Comparison of ENCODE assay signal across 28 cellular contexts in genomic region chr15:77667351-77667750, GRCh38.
"Had no signal": no experiment of that assay in that cellular context is flagged by ENCODE, and none has a peak within 500 bp of the region (broad histone marks: within the 10 kb centered on the region; RNA-seq: fewer than 3 reads in every experiment).

No MANE protein-coding gene starts in this region.

- H3K9me3 ChIP-seq: ascending aorta, body of pancreas, Peyer's patch had no signal

- H3K36me3 ChIP-seq: ascending aorta, Peyer's patch had no signal

- ATAC-seq: activated CD8-positive, alpha-beta T cell treated with anti-CD3 and anti-CD28 coated beads, Interleukin-2, amount 10 ng/mL, durations not matched to agents 7 days and 5 days; body of pancreas; K562; T-helper 17 cell; WTC11 had no signal

- H3K9me3 Mint-ChIP-seq: activated naive CD4-positive, alpha-beta T cell treated with anti-CD3 and anti-CD28 coated beads, Interleukin-2, amount 50 U/mL, for 24 hours; WTC11 had no signal

- H3K27ac Mint-ChIP-seq: activated CD8-positive, alpha-beta T cell treated with anti-CD3 and anti-CD28 coated beads, Interleukin-2, amount 10 ng/mL, durations not matched to agents 7 days and 5 days; activated naive CD4-positive, alpha-beta T cell treated with anti-CD3 and anti-CD28 coated beads, Interleukin-2, amount 50 U/mL, for 24 hours; T-helper 17 cell; WTC11 had no signal

- H3K27me3 ChIP-seq: ascending aorta, body of pancreas, Peyer's patch had no signal

- H3K27me3 Mint-ChIP-seq: activated naive CD4-positive, alpha-beta T cell treated with anti-CD3 and anti-CD28 coated beads, Interleukin-2, amount 50 U/mL, for 24 hours had no signal

- H3K4me3 ChIP-seq: ascending aorta, body of pancreas, K562, Peyer's patch had no signal

- H3K4me1 Mint-ChIP-seq: activated naive CD4-positive, alpha-beta T cell treated with anti-CD3 and anti-CD28 coated beads, Interleukin-2, amount 50 U/mL, for 24 hours had no signal

- H3K36me3 Mint-ChIP-seq: activated naive CD4-positive, alpha-beta T cell treated with anti-CD3 and anti-CD28 coated beads, Interleukin-2, amount 50 U/mL, for 24 hours; WTC11 had no signal

- DNase-seq: activated CD4-positive, alpha-beta T cell treated with anti-CD3 and anti-CD28 coated beads for 48 hours; activated CD4-positive, alpha-beta T cell treated with anti-CD3 and anti-CD28 coated beads, Interleukin-2, amount 50 U/mL, for 4 hours; activated CD4-positive, CD25-positive, alpha-beta regulatory T cell treated with anti-CD3 and anti-CD28 coated beads, Interleukin-2, amount 50 U/mL, for 72 hours; activated CD8-positive, alpha-beta memory T cell treated with anti-CD3 and anti-CD28 coated beads, Interleukin-2, amount 50 U/mL, for 48 hours; activated CD8-positive, alpha-beta T cell treated with anti-CD3 and anti-CD28 coated beads, Interleukin-2, amount 10 ng/mL, durations not matched to agents 7 days and 5 days; activated effector memory CD4-positive, alpha-beta T cell treated with Interleukin-2 at 50 U/mL for 16 hours; activated naive CD4-positive, alpha-beta T cell; activated T-cell treated with anti-CD3 and anti-CD28 coated beads, Interleukin-2, amount 50 U/mL, for 1 hour; body of pancreas; cerebellar nuclear complex; Karpas-422; NCI-H1105 treated with DMSO at 0.1 percent for 48 hours; NCI-H1436 treated with DMSO at 0.1 percent for 48 hours; NCI-H187; NCI-H2081; NCI-H2171; NCI-H345; NCI-H510A; NCI-H526 treated with DMSO at 0.1 percent for 48 hours; NCI-H82; Peyer's patch; SHP77; T-helper 17 cell; T-helper 9 cell had no signal

- H3K4me1 ChIP-seq: ascending aorta, body of pancreas, Peyer's patch had no signal

- H3K27ac ChIP-seq: ascending aorta, body of pancreas, Peyer's patch had no signal

- H3K4me3 Mint-ChIP-seq: activated CD8-positive, alpha-beta T cell treated with anti-CD3 and anti-CD28 coated beads, Interleukin-2, amount 10 ng/mL, durations not matched to agents 7 days and 5 days; activated naive CD4-positive, alpha-beta T cell treated with anti-CD3 and anti-CD28 coated beads, Interleukin-2, amount 50 U/mL, for 24 hours; T-helper 17 cell; WTC11 had no signal
